8 cellular contexts compared by ENCODE assay signal in genomic region chr11:77191823-77192495, GRCh38.
DNase-seq lines count a peak whose midpoint lies in the region; ATAC-seq and TF ChIP-seq lines count a peak whose summit lies in the region.

No MANE protein-coding gene starts in this region.

- H3K4me1 ChIP-seq in GM23338 (ENCODE audit: insufficient read depth) (no peaks in the 10 kb centered on the region), OCI-LY3 (ENCODE audit: low read length) (peaks cover 3% of the 10 kb centered on the region), right cardiac atrium (ENCODE audit: control insufficient read depth, insufficient read depth, low read length) (no peaks in the 10 kb centered on the region)

- H3K4me2 ChIP-seq in GM23338 (peak overlapping the region; percentile 67; the same call in 1 of the 2 replicates), OCI-LY3 (ENCODE audit: low read length) (no peak overlapping the region)

- H3F3A ChIP-seq in GM23338 (replicated peaks; ENCODE audit: low read depth): no peaks in the 10 kb centered on the region; the same call in 1 of the 2 replicates

- 44% methylated on average over 27 of the region's 27 CpGs for WGBS in right cardiac atrium

- TF ChIP-seq CTCF in AG09319 (IDR thresholded peaks at IDR 0.05; ENCODE audit: low read depth, low read length) (peak; percentile 41), GM23338 (conservative IDR thresholded peaks at IDR 0.05; ENCODE audit: low read depth in 2 of 2) (peak; percentile 94 to 100), OCI-LY3 (IDR thresholded peaks at IDR 0.05; ENCODE audit: low read depth, low read length) (peak; percentile 86)

- H3K4me3 ChIP-seq in GM23338 (peak overlapping the region; percentile 38; the same call in 1 of the 2 replicates), OCI-LY3 (ENCODE audit: low read length) (no peak overlapping the region), right cardiac atrium (ENCODE audit: low read length) (no peak overlapping the region)

- H4K20me1 ChIP-seq in GM23338 (replicated peaks; ENCODE audit: insufficient read depth) (no peaks in the 10 kb centered on the region), OCI-LY3 (ENCODE audit: insufficient read depth, low read length) (no peaks in the 10 kb centered on the region)

- H2AFZ ChIP-seq in GM23338 (peak overlapping the region; percentile 91), OCI-LY3 (ENCODE audit: low read depth, low read length) (no peak overlapping the region)

- H3K79me2 ChIP-seq in GM23338 (replicated peaks; ENCODE audit: insufficient read depth) (no peaks in the 10 kb centered on the region), OCI-LY3 (ENCODE audit: low read length) (no peaks in the 10 kb centered on the region)

- H3K9me3 Mint-ChIP-seq in GM23338: no peaks in the 10 kb centered on the region

- no peaks in the 10 kb centered on the region for H3K27me3 ChIP-seq in GM23338 (ENCODE audit: insufficient read depth)
- H3K27me3 ChIP-seq in OCI-LY3 (ENCODE audit: low read depth, low read length): no peaks in the 10 kb centered on the region
- no peaks in the 10 kb centered on the region for H3K27me3 ChIP-seq in right cardiac atrium (ENCODE audit: control insufficient read depth, insufficient read depth)

- no peak overlapping the region for H3K27ac ChIP-seq in GM23338 (ENCODE audit: low read depth)
- no peak overlapping the region for H3K27ac ChIP-seq in OCI-LY3 (ENCODE audit: low read length)
- no peak overlapping the region for H3K27ac ChIP-seq in right cardiac atrium (ENCODE audit: low read length)

- H3K36me3 ChIP-seq in GM23338 (ENCODE audit: insufficient read depth) (no peaks in the 10 kb centered on the region), OCI-LY3 (replicated peaks; ENCODE audit: low read depth, low read length) (no peaks in the 10 kb centered on the region)

- no peak overlapping the region for H3K9ac ChIP-seq in OCI-LY3 (ENCODE audit: low read length)

- no peak overlapping the region for H3K27ac Mint-ChIP-seq in GM23338

- ATAC-seq in GM23338 (peak; percentile 80), right cardiac atrium (peak in 1 of 2 donors; percentile 22), GM19467 (IDR thresholded peaks at IDR 0.05; ENCODE audit: unreplicated experiment) (no peak)

- H3K4me3 Mint-ChIP-seq in GM23338: peak overlapping the region; percentile 38; the same call in 2 of the 3 replicates

- no peaks in the 10 kb centered on the region for H3K36me3 Mint-ChIP-seq in GM23338 (ENCODE audit: low read depth)

- H3K4me1 Mint-ChIP-seq in GM23338: peaks cover 14% of the 10 kb centered on the region

- 0 out of 2 replicates have a peak, but pooled peaks cover 7% of the 10 kb centered on the region for H3K9me2 ChIP-seq in GM23338 (ENCODE audit: insufficient read depth)

- no peaks in the 10 kb centered on the region for H3K9me3 ChIP-seq in OCI-LY3 (ENCODE audit: insufficient read depth, low read length)
- no peaks in the 10 kb centered on the region for H3K9me3 ChIP-seq in right cardiac atrium (ENCODE audit: control insufficient read depth, low read length)

- DNase-seq in AG09319 (ENCODE audit: extremely low read depth, low read depth) (no peak), GM23338 (ENCODE audit: low spot score) (peak; percentile 98), right cardiac atrium (peak in 2 of 3 donors; percentile 58 to 67), T-helper 9 cell (no peak)
- peak; percentile 8 for DNase-seq in activated T-helper 9 cell treated with anti-CD3 and anti-CD28 coated beads, Interleukin-2, amount 50 U/mL, for 16 hours (ENCODE audit: low read depth)
- peak; percentile 31 for DNase-seq in stimulated activated CD4-positive, alpha-beta T cell treated with anti-CD3 and anti-CD28 coated beads, Interleukin-2, amount 100 ng/mL, for 4 hours (ENCODE audit: low read depth)

- intact Hi-C loops in right cardiac atrium (cut with DNase I): loop anchor here in 3 of 4 donors (5.0 to 10.0 kb wide), 3 partner anchors 353 to 363 kb away; no protein-coding TSS in a partner anchor

- H3K27me3 Mint-ChIP-seq in GM23338 (ENCODE audit: insufficient read depth, low read depth, poor library complexity): peaks cover 13% of the 10 kb centered on the region

TF ChIP-seq in GM23338, 12 proteins besides CTCF, POLR2A, EP300 and RAD21:
- TF ChIP-seq STAT1 (IDR thresholded peaks at IDR 0.05; ENCODE audit: unreplicated experiment): no peak
- TF ChIP-seq ZNF462 (CRISPR knock-in tag; IDR thresholded peaks at IDR 0.05): peak; percentile 77
- peak; percentile 70 for TF ChIP-seq CREB1 (CRISPR knock-in tag; IDR thresholded peaks at IDR 0.05; ENCODE audit: low read depth)

Comparison
In these comparisons a context has a peak if more than half of its experiments do, and no peak if none do; other contexts are left out.
1. DNase-seq: peak in GM23338 (single experiment), activated T-helper 9 cell treated with anti-CD3 and anti-CD28 coated beads, Interleukin-2, amount 50 U/mL, for 16 hours (single experiment), right cardiac atrium (2 of 3) and stimulated activated CD4-positive, alpha-beta T cell treated with anti-CD3 and anti-CD28 coated beads, Interleukin-2, amount 100 ng/mL, for 4 hours (single experiment); none in AG09319 (single experiment) and T-helper 9 cell (single experiment).
2. CTCF ChIP-seq: peak in every context shown above with its lines; median percentile 97 in GM23338; 86 in OCI-LY3; 41 in AG09319.